1 cellular context compared by ENCODE assay signal in genomic region chr16:86199871-86200700, GRCh38.
TF ChIP-seq lines count a peak whose summit lies in the region.

No MANE protein-coding gene starts in this region.

TF ChIP-seq in IMR-90, 13 proteins besides CTCF, POLR2A, EP300 and RAD21:
- TF ChIP-seq MAFK (IDR thresholded peaks at IDR 0.05; ENCODE audit: low read depth, low read length): no peak
- TF ChIP-seq BHLHE40 (IDR thresholded peaks at IDR 0.05; ENCODE audit: low read depth, low read length): peak; percentile 68
- no peak for TF ChIP-seq NFE2L2 (IDR thresholded peaks at IDR 0.05; ENCODE audit: low read depth, low read length)
- peak; percentile 42; the same call in 1 of the 2 replicates for TF ChIP-seq FOS (IDR thresholded peaks at IDR 0.05; ENCODE audit: low read depth, low read length)
- TF ChIP-seq MXI1 (IDR thresholded peaks at IDR 0.05; ENCODE audit: borderline replicate concordance, low read depth, low read length): 0 out of 2 replicates have a peak, but pooled peaks have one; percentile 39
- peak; percentile 81 for TF ChIP-seq USF2 (IDR thresholded peaks at IDR 0.05; ENCODE audit: low read depth, low read length)
